9 cellular contexts compared by ENCODE assay signal in genomic region chr1:170967042-170967910, GRCh38. TPM values are rescaled to one million over a fixed set of nuclear protein-coding genes. Genes with fewer than 3 reads are reported as not detected.
DNase-seq lines count a peak whose midpoint lies in the region; ATAC-seq and TF ChIP-seq lines count a peak whose summit lies in the region.
"Had no signal": no experiment of that assay in that cellular context is flagged by ENCODE, and none has a peak within 500 bp of the region (broad histone marks: within the 10 kb centered on the region; RNA-seq: fewer than 3 reads in every experiment).

No MANE protein-coding gene starts in this region.

- peak; percentile 40 for TF ChIP-seq CTCF in CD4-positive, alpha-beta T cell (IDR thresholded peaks at IDR 0.05)
- TF ChIP-seq CTCF in RWPE1 (conservative IDR thresholded peaks at IDR 0.05; ENCODE audit: low read depth) (peak; percentile 52), fibroblast of the aortic adventitia (IDR thresholded peaks at IDR 0.05; ENCODE audit: insufficient read depth, low read length) (peak; percentile 73), parathyroid adenoma (IDR thresholded peaks at IDR 0.05) (peak; percentile 21)

- CTCF ChIA-PET in CD4-positive, alpha-beta T cell (lab: Charles Lee): interaction anchor here (2.8 kb wide), 1 partner anchor 346 kb away, joined by 11 read pairs; the partner anchor contains the start of gene FMO4
- CTCF ChIA-PET in RWPE1 (lab: Yijun Ruan, JAX): interaction anchor here (0.7 to 1.1 kb wide), 4 partner anchors 259 to 1050 kb away, joined by 3 to 11 read pairs (median 6); partner anchors contain the start of gene FMO4

- no peak overlapping the region for H2AFZ ChIP-seq in parathyroid adenoma

- H3K4me2 ChIP-seq in parathyroid adenoma (ENCODE audit: low read length): no peak overlapping the region

- H3K27ac Mint-ChIP-seq in CD4-positive, alpha-beta T cell: no peak overlapping the region

- intact Hi-C loops in CD4-positive, alpha-beta T cell (cut with DNase I, micrococcal nuclease): loop anchor here (1.0 to 2.0 kb wide), 2 partner anchors 346 to 347 kb away; partner anchors contain the start of gene FMO4 (in 1 of the 2)

- POLR2A ChIA-PET in CD4-positive, alpha-beta T cell (lab: Charles Lee): interaction anchor here (1.7 kb wide), 1 partner anchor 346 kb away, joined by 15 read pairs; the partner anchor contains the start of gene FMO4
- POLR2A ChIA-PET in RWPE1 (lab: Yijun Ruan, JAX; ENCODE audit: low non-redundant PET): no interaction called here

- no peaks in the 10 kb centered on the region for H3K9me3 Mint-ChIP-seq in CD4-positive, alpha-beta T cell

- H3K27me3 Mint-ChIP-seq in CD4-positive, alpha-beta T cell: peaks cover 21% of the 10 kb centered on the region

- H3K27me3 ChIP-seq in CD4-positive, alpha-beta T cell (ENCODE audit: control insufficient read depth, insufficient read depth, low read length): peaks cover 7% of the 10 kb centered on the region
- H3K27me3 ChIP-seq in parathyroid adenoma (ENCODE audit: control insufficient read depth, insufficient read depth, low read length): no peaks in the 10 kb centered on the region
- H3K27me3 ChIP-seq: SJSA1 had no signal

- no peaks in the 10 kb centered on the region for H3K4me1 Mint-ChIP-seq in CD4-positive, alpha-beta T cell (ENCODE audit: low read depth)

- no peaks in the 10 kb centered on the region for H3K36me3 ChIP-seq in parathyroid adenoma (ENCODE audit: control insufficient read depth, insufficient read depth, low read length)
- H3K36me3 ChIP-seq: SJSA1 had no signal

- DNase-seq in CD4-positive, alpha-beta T cell: no peak
- DNase-seq in RWPE1 (ENCODE audit: low spot score): peak; percentile 11
- peak; percentile 71 for DNase-seq in fibroblast of the aortic adventitia (ENCODE audit: low read depth)
- DNase-seq in GOT3 (lab: John Stamatoyannopoulos, UW): no peak
- DNase-seq in 8988T: no peak

- no peak overlapping the region for H3K27ac ChIP-seq in CD4-positive, alpha-beta T cell (ENCODE audit: low read depth, low read length)
- H3K27ac ChIP-seq in RWPE1 (no peak overlapping the region), parathyroid adenoma (no peak overlapping the region)
- H3K27ac ChIP-seq: SJSA1 had no signal

- H3K4me3 ChIP-seq in fibroblast of the aortic adventitia (ENCODE audit: low read depth, low read length): no peak overlapping the region
- H3K4me3 ChIP-seq in parathyroid adenoma (ENCODE audit: low read depth, low read length): no peak overlapping the region
- H3K4me3 ChIP-seq: SJSA1 had no signal

- no peaks in the 10 kb centered on the region for H3K79me2 ChIP-seq in parathyroid adenoma

- H3K9ac ChIP-seq in parathyroid adenoma: no peak overlapping the region

- H3K4me3 Mint-ChIP-seq in CD4-positive, alpha-beta T cell: no peak overlapping the region

- peak; percentile 46 for ATAC-seq in CD4-positive, alpha-beta T cell (ENCODE audit: poor library complexity)
- ATAC-seq in GM18870 (IDR thresholded peaks at IDR 0.05; ENCODE audit: unreplicated experiment) (peak; percentile 66), HG03558 (IDR thresholded peaks at IDR 0.05; ENCODE audit: extremely low read depth, unreplicated experiment) (peak; percentile 53)

- no peaks in the 10 kb centered on the region for H3K4me1 ChIP-seq in parathyroid adenoma
- H3K4me1 ChIP-seq: SJSA1 had no signal

- no peaks in the 10 kb centered on the region for H3K36me3 Mint-ChIP-seq in CD4-positive, alpha-beta T cell (ENCODE audit: low read depth)

- H3K9me3 ChIP-seq in CD4-positive, alpha-beta T cell (ENCODE audit: control insufficient read depth, low read length): no peaks in the 10 kb centered on the region
- no peaks in the 10 kb centered on the region for H3K9me3 ChIP-seq in parathyroid adenoma (ENCODE audit: control insufficient read depth, low read length)
- H3K9me3 ChIP-seq: SJSA1 had no signal

RNA-seq across cellular contexts. Expression of gene MROH9, which starts 31.9 kb away (rescaled TPM):
- total RNA-seq in CD4-positive, alpha-beta T cell: not detected
- total RNA-seq in fibroblast of the aortic adventitia (ENCODE audit: low replicate concordance): 0.27 and 0.49 TPM in 2 replicates
- total RNA-seq: SJSA1 had no signal

Comparison
In these comparisons a context has a peak if more than half of its experiments do, and no peak if none do; other contexts are left out.
1. DNase-seq: peak in RWPE1 (single experiment) and fibroblast of the aortic adventitia (single experiment); none in CD4-positive, alpha-beta T cell (0 of 10), GOT3 (single experiment) and 8988T (single experiment).
2. CTCF ChIP-seq: peak in every context shown above with its lines; median percentile 73 in fibroblast of the aortic adventitia; 52 in RWPE1; 40 in CD4-positive, alpha-beta T cell; 21 in parathyroid adenoma.
3. Peak in every context shown above with its lines, with median percentiles within 50 percentile points of each other: ATAC-seq.